ENCODE assay signal across 28 cellular contexts in the genomic region with DNA sequence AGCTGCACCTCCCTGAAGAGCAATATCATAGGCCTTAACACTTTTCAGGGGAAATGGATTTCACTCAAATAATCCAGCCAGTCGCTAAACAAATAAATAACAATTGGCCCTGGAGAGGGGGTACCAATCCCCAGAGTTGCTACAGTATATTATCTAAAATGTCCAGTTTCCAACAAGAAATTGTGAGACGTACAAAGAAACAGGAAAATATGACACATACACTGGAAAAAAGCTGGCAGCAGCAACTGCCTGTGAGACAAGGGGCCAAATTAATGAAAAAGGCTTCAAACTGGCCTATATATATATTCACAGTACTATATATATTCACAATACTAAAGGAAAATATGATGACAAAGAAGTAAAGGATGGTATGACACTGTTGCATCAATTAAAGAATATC.
"Had no signal": no experiment of that assay in that cellular context is flagged by ENCODE, and none has a peak within 500 bp of the region (broad histone marks: within the 10 kb centered on the region; RNA-seq: fewer than 3 reads in every experiment).

No MANE protein-coding gene starts in this region.

- H3K27me3 ChIP-seq: foreskin keratinocyte, gastroesophageal sphincter, heart left ventricle, hepatocyte, ovary, sigmoid colon, suprapubic skin, transverse colon, upper lobe of right lung, uterus had no signal

- FAIRE-seq: endometrium, kidney had no signal

- H2AFZ ChIP-seq: hepatocyte had no signal

- H3K4me3 ChIP-seq: coronary artery, gastroesophageal sphincter, heart left ventricle, hepatocyte, lung, ovary, psoas muscle, sigmoid colon, suprapubic skin, transverse colon, upper lobe of right lung, uterus had no signal

- ATAC-seq: effector memory CD8-positive, alpha-beta T cell; foreskin keratinocyte; gastroesophageal sphincter; heart left ventricle; left lobe of liver; naive thymus-derived CD4-positive, alpha-beta T cell; psoas muscle; right cardiac atrium; stimulated activated effector memory CD8-positive, alpha-beta T cell treated with anti-CD3 and anti-CD28 coated beads, Interleukin-12 subunit alpha, Interleukin-12 subunit beta, amount 100 ng/mL, for 72 hours; stimulated activated naive CD8-positive, alpha-beta T cell treated with anti-CD3 and anti-CD28 coated beads, Interleukin-15, amount 100 ng/mL, for 72 hours; upper lobe of right lung had no signal

- H3K36me3 Mint-ChIP-seq: stimulated activated effector memory CD8-positive, alpha-beta T cell treated with anti-CD3 and anti-CD28 coated beads, Interleukin-12 subunit alpha, Interleukin-12 subunit beta, amount 100 ng/mL, for 72 hours had no signal

- H3K27ac Mint-ChIP-seq: effector memory CD8-positive, alpha-beta T cell; naive thymus-derived CD4-positive, alpha-beta T cell; nephron; stimulated activated effector memory CD8-positive, alpha-beta T cell treated with anti-CD3 and anti-CD28 coated beads, Interleukin-12 subunit alpha, Interleukin-12 subunit beta, amount 100 ng/mL, for 72 hours; stimulated activated naive CD8-positive, alpha-beta T cell treated with anti-CD3 and anti-CD28 coated beads, Interleukin-15, amount 100 ng/mL, for 72 hours had no signal

- H3K9me3 ChIP-seq: gastroesophageal sphincter, psoas muscle, sigmoid colon, suprapubic skin, transverse colon, upper lobe of right lung, uterus had no signal

- H3K4me2 ChIP-seq: hepatocyte had no signal

- H3K27me3 Mint-ChIP-seq: effector memory CD8-positive, alpha-beta T cell; naive thymus-derived CD4-positive, alpha-beta T cell; stimulated activated naive CD8-positive, alpha-beta T cell treated with anti-CD3 and anti-CD28 coated beads, Interleukin-15, amount 100 ng/mL, for 72 hours had no signal

- H3K27ac ChIP-seq: coronary artery, foreskin keratinocyte, gastroesophageal sphincter, heart left ventricle, hepatocyte, ovary, psoas muscle, sigmoid colon, suprapubic skin, transverse colon, upper lobe of right lung, uterus had no signal

- H3K9me3 Mint-ChIP-seq: effector memory CD8-positive, alpha-beta T cell; stimulated activated effector memory CD8-positive, alpha-beta T cell treated with anti-CD3 and anti-CD28 coated beads, Interleukin-12 subunit alpha, Interleukin-12 subunit beta, amount 100 ng/mL, for 72 hours; stimulated activated naive CD8-positive, alpha-beta T cell treated with anti-CD3 and anti-CD28 coated beads, Interleukin-15, amount 100 ng/mL, for 72 hours had no signal

- H3K4me3 Mint-ChIP-seq: effector memory CD8-positive, alpha-beta T cell; nephron; stimulated activated effector memory CD8-positive, alpha-beta T cell treated with anti-CD3 and anti-CD28 coated beads, Interleukin-12 subunit alpha, Interleukin-12 subunit beta, amount 100 ng/mL, for 72 hours; stimulated activated naive CD8-positive, alpha-beta T cell treated with anti-CD3 and anti-CD28 coated beads, Interleukin-15, amount 100 ng/mL, for 72 hours had no signal

- H3K4me1 ChIP-seq: uterus had no signal

- DNase-seq: effector memory CD8-positive, alpha-beta T cell; foreskin keratinocyte; heart left ventricle; kidney; mesendoderm; midbrain; naive thymus-derived CD4-positive, alpha-beta T cell; occipital lobe; ovary; posterior cingulate gyrus; psoas muscle; right cardiac atrium; sigmoid colon; stimulated activated CD4-positive, alpha-beta T cell treated with anti-CD3 and anti-CD28 coated beads, Interleukin-2, amount 100 ng/mL, for 24 hours; stimulated activated CD4-positive, alpha-beta T cell treated with anti-CD3 and anti-CD28 coated beads, Interleukin-4, amount 100 ng/mL, for 24 hours; stimulated activated naive CD8-positive, alpha-beta T cell treated with anti-CD3 and anti-CD28 coated beads, Interleukin-15, amount 100 ng/mL, for 72 hours; transverse colon; upper lobe of right lung; uterus had no signal

- H3K36me3 ChIP-seq: gastroesophageal sphincter, heart left ventricle, ovary, suprapubic skin, transverse colon, upper lobe of right lung, uterus had no signal
